In the genomic region with DNA sequence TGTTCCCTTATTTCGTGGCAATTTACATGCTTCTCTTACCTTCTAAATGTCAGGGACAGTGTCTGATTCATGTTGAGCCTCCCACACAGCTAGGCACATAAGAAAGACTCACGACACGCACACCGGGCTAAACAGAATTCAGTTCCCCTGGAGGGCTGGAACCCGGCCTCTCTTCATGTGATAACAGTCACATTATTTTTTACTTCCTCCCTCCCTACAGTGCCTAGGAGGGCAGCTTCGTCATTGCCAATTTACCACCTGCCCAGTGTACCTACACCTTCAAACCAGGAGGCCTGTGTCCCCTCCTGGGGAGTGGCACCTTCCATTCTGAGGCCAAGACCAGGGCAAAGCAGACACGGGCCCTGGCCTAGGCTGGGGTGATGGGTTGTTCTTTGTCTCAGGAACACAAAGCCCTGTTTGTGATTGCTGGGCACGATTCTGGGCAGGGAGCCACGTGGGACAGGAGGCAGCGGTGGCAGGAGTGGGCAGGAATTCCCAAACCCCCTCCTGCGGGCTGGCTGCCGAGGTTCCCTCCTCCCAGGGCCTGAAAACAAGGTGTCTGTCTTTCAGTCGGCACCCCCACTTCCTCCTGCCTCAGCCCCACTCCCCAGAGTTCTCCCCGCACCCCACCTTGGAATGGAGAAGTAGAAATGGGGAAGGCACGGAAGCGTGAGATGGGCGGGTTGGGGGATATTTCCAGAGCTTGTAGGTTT, we compare ENCODE assay signal across 8 cellular contexts.
DNase-seq lines count a peak whose midpoint lies in the region; ATAC-seq lines count a peak whose summit lies in the region.

No MANE protein-coding gene starts in this region.

- in situ Hi-C loops in ACHN (cut with HindIII; ENCODE audit: low pct_ligation_motif_present, low pct_unique_long_range_greater_than_20kb, low sequenced_read_pairs), result no loop called here

- ATAC-seq in HG02870 (IDR thresholded peaks at IDR 0.05; ENCODE audit: unreplicated experiment), result peak; percentile 57
- peak; percentile 94 for ATAC-seq in activated naive CD8-positive, alpha-beta T cell treated with anti-CD3 and anti-CD28 coated beads, Interleukin-2, amount 50 U/mL, for 24 hours
- no peak for ATAC-seq in HG03469 (IDR thresholded peaks at IDR 0.05; ENCODE audit: unreplicated experiment)
- no peak for ATAC-seq in GM18867 (IDR thresholded peaks at IDR 0.05; ENCODE audit: unreplicated experiment)
- ATAC-seq in HG02885 (IDR thresholded peaks at IDR 0.05; ENCODE audit: poor library complexity, unreplicated experiment), result no peak

- H3K4me3 Mint-ChIP-seq in activated naive CD8-positive, alpha-beta T cell treated with anti-CD3 and anti-CD28 coated beads, Interleukin-2, amount 50 U/mL, for 24 hours, result no peak overlapping the region

- no peaks in the 10 kb centered on the region for H3K36me3 Mint-ChIP-seq in activated naive CD8-positive, alpha-beta T cell treated with anti-CD3 and anti-CD28 coated beads, Interleukin-2, amount 50 U/mL, for 24 hours (ENCODE audit: low read depth)

- no peaks in the 10 kb centered on the region for H3K27me3 Mint-ChIP-seq in activated naive CD8-positive, alpha-beta T cell treated with anti-CD3 and anti-CD28 coated beads, Interleukin-2, amount 50 U/mL, for 24 hours

- no peaks in the 10 kb centered on the region for H3K9me3 Mint-ChIP-seq in activated naive CD8-positive, alpha-beta T cell treated with anti-CD3 and anti-CD28 coated beads, Interleukin-2, amount 50 U/mL, for 24 hours

- peak; percentile 96 for DNase-seq in Ammon's horn (ENCODE audit: low spot score)
- DNase-seq in activated naive CD8-positive, alpha-beta T cell treated with anti-CD3 and anti-CD28 coated beads, Interleukin-2, amount 50 U/mL, for 24 hours, result peak; percentile 36
- DNase-seq in midbrain (lab: John Stamatoyannopoulos, UW), result peak; percentile 94
- DNase-seq in ACHN, result no peak

- H3K27ac Mint-ChIP-seq in activated naive CD8-positive, alpha-beta T cell treated with anti-CD3 and anti-CD28 coated beads, Interleukin-2, amount 50 U/mL, for 24 hours, result peak overlapping the region; percentile 82

- H3K4me1 Mint-ChIP-seq in activated naive CD8-positive, alpha-beta T cell treated with anti-CD3 and anti-CD28 coated beads, Interleukin-2, amount 50 U/mL, for 24 hours, result peaks cover 15% of the 10 kb centered on the region

Comparison
In these comparisons a context has a peak if more than half of its experiments do, and no peak if none do; other contexts are left out.
1. ATAC-seq: peak in HG02870 (single experiment) and activated naive CD8-positive, alpha-beta T cell treated with anti-CD3 and anti-CD28 coated beads, Interleukin-2, amount 50 U/mL, for 24 hours (single experiment); none in HG03469 (single experiment), GM18867 (single experiment) and HG02885 (single experiment).